8 cellular contexts compared by ENCODE assay signal in the genomic region with DNA sequence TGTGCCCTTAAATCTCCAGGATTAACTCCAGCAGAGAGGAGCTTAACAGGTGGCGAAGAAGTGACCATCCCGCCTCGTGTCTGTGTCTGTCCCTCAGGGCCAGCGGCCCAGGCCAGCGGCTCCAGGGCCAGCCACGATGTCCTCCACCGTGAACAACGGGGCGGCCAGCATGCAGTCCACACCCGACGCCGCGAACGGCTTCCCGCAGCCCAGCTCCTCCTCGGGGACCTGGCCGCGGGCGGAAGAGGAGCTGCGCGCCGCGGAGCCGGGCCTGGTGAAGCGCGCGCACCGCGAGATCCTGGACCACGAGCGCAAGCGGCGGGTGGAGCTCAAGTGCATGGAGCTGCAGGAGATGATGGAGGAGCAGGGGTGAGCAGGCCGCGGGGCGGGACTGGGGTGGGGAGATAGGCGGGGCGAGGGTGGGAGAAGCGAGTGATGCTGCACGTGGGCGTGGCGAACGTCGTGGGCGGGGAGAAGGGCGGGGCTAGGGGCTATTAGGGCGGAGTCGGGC. TPM values are rescaled to one million over a fixed set of nuclear protein-coding genes. Genes with fewer than 3 reads are reported as not detected.
DNase-seq lines count a peak whose midpoint lies in the region; ATAC-seq and TF ChIP-seq lines count a peak whose summit lies in the region.

No MANE protein-coding gene starts in this region.

- CTCF ChIA-PET in CD4-positive, alpha-beta memory T cell (lab: Charles Lee; ENCODE audit: partially characterized antibody): interaction anchor here (0.6 kb wide), 1 partner anchor 38 kb away, joined by 3 read pairs; no protein-coding TSS in a partner anchor

- ATAC-seq in foreskin keratinocyte: peak; percentile 89

- H3K4me1 Mint-ChIP-seq in CD4-positive, alpha-beta memory T cell: peaks cover 2 to 10% (median 6%) of the 10 kb centered on the region in 4 donors
- no peaks in the 10 kb centered on the region for H3K4me1 Mint-ChIP-seq in HFFc6 (ENCODE audit: low read depth)
- no peaks in the 10 kb centered on the region for H3K4me1 Mint-ChIP-seq in osteocyte (ENCODE audit: unreplicated experiment)

- H3K4me1 ChIP-seq in CD4-positive, alpha-beta memory T cell (ENCODE audit: insufficient read depth, low read length): peaks cover 5% of the 10 kb centered on the region
- H3K4me1 ChIP-seq in foreskin keratinocyte (no peaks in the 10 kb centered on the region), suprapubic skin (peaks cover 8% of the 10 kb centered on the region)

- H3K4me3 Mint-ChIP-seq in CD4-positive, alpha-beta memory T cell: peak overlapping the region; percentile 40 to 76 (median 70)
- no peak overlapping the region for H3K4me3 Mint-ChIP-seq in HFFc6
- peak overlapping the region; percentile 42 for H3K4me3 Mint-ChIP-seq in osteocyte (ENCODE audit: unreplicated experiment)

- POLR2A ChIA-PET in CD4-positive, alpha-beta memory T cell (lab: Charles Lee; ENCODE audit: partially characterized antibody): no interaction called here

- H3K36me3 Mint-ChIP-seq in CD4-positive, alpha-beta memory T cell: no peaks in the 10 kb centered on the region
- H3K36me3 Mint-ChIP-seq in HFFc6 (ENCODE audit: low read depth) (no peaks in the 10 kb centered on the region), osteocyte (ENCODE audit: unreplicated experiment) (no peaks in the 10 kb centered on the region)

- TF ChIP-seq EP300 in suprapubic skin (IDR thresholded peaks at IDR 0.05): no peak

- H3K9me3 Mint-ChIP-seq in CD4-positive, alpha-beta memory T cell: no peaks in the 10 kb centered on the region
- H3K9me3 Mint-ChIP-seq in HFFc6 (no peaks in the 10 kb centered on the region), osteocyte (ENCODE audit: unreplicated experiment) (no peaks in the 10 kb centered on the region)

- intact Hi-C loops in CD4-positive, alpha-beta memory T cell (cut with micrococcal nuclease): no loop called here

- no peaks in the 10 kb centered on the region for H3K27me3 ChIP-seq in CD4-positive, alpha-beta memory T cell (ENCODE audit: insufficient read depth, low read length)
- H3K27me3 ChIP-seq in foreskin keratinocyte (peaks cover 19% of the 10 kb centered on the region), suprapubic skin (peaks cover 65% of the 10 kb centered on the region)

- no peak for TF ChIP-seq POLR2A in suprapubic skin (IDR thresholded peaks at IDR 0.05)

- peaks cover 33 to 54% of the 10 kb centered on the region in 2 donors for H3K27me3 Mint-ChIP-seq in CD4-positive, alpha-beta memory T cell
- H3K27me3 Mint-ChIP-seq in HFFc6 (ENCODE audit: insufficient read depth): peaks cover 36% of the 10 kb centered on the region
- H3K27me3 Mint-ChIP-seq in osteocyte (ENCODE audit: unreplicated experiment): peaks cover 55% of the 10 kb centered on the region

- H3K36me3 ChIP-seq in CD4-positive, alpha-beta memory T cell (ENCODE audit: insufficient read depth, low read length): no peaks in the 10 kb centered on the region
- no peaks in the 10 kb centered on the region for H3K36me3 ChIP-seq in suprapubic skin

- peak; percentile 38 to 64 (median 47) for DNase-seq in CD4-positive, alpha-beta memory T cell
- DNase-seq in HFFc6 (peak; percentile 11), RPMI7951 (ENCODE audit: low read depth) (peak; percentile 81), activated gamma-delta T cell treated with Interleukin-2 at 50 U/mL for 16 hours (peak; percentile 53), foreskin keratinocyte (peak; percentile 61 to 77), osteocyte (ENCODE audit: extremely low spot score, unreplicated experiment) (peak; percentile 90), suprapubic skin (ENCODE audit: low spot score in 2 of 2) (peak in 1 of 2 donors; percentile 71), NCI-H446 treated with DMSO at 0.1 percent for 48 hours (lab: John Stamatoyannopoulos, UW) (no peak)

- WGBS in suprapubic skin: under 1% methylated on average over 16 of the region's 48 CpGs

- no peak overlapping the region for H3K27ac ChIP-seq in CD4-positive, alpha-beta memory T cell (ENCODE audit: low read depth, low read length)
- no peak overlapping the region for H3K27ac ChIP-seq in foreskin keratinocyte
- H3K27ac ChIP-seq in suprapubic skin: no peak overlapping the region

- TF ChIP-seq CTCF in HFFc6 (IDR thresholded peaks at IDR 0.05) (no peak), foreskin keratinocyte (conservative IDR thresholded peaks at IDR 0.05) (no peak), osteocyte (IDR thresholded peaks at IDR 0.05) (no peak), suprapubic skin (IDR thresholded peaks at IDR 0.05) (no peak)

- no peak overlapping the region for H3K4me3 ChIP-seq in CD4-positive, alpha-beta memory T cell (ENCODE audit: low read length in 2 of 2)
- H3K4me3 ChIP-seq in suprapubic skin: peak overlapping the region; percentile 33

- H3K27ac Mint-ChIP-seq in CD4-positive, alpha-beta memory T cell: peak overlapping the region in 1 of 7 donors; percentile 35
- no peak overlapping the region for H3K27ac Mint-ChIP-seq in HFFc6
- H3K27ac Mint-ChIP-seq in osteocyte (ENCODE audit: unreplicated experiment): no peak overlapping the region

- no peaks in the 10 kb centered on the region for H3K9me3 ChIP-seq in CD4-positive, alpha-beta memory T cell (ENCODE audit: control insufficient read depth in 1 of 2, low read length in 2 of 2)
- no peaks in the 10 kb centered on the region for H3K9me3 ChIP-seq in suprapubic skin

RNA-seq across cellular contexts. Expression of a gene that starts 33.3 kb away (rescaled TPM):
- total RNA-seq in CD4-positive, alpha-beta memory T cell: not detected
- polyA plus RNA-seq in CD4-positive, alpha-beta memory T cell: not detected
- under 1 TPM in 5 of 6 experiments, not detected in 1; 0.09 to 0.23 (median 0.18) TPM for total RNA-seq in HFFc6 (2021; fragmentation: NEBNext Ultra II Directional; extraction: Animal tissue kit (Norgen Biotek cat#: 25700))
- not detected in 2 replicates for total RNA-seq in RPMI7951 (2014; rRNA removed; shearing (Covaris generic))
- total RNA-seq in foreskin keratinocyte (0.92 and 1.2 TPM in 2 replicates), osteocyte (0.46 and 0.71 TPM in 2 replicates), suprapubic skin (1 to 10 TPM; 5.6 to 8.5 (median 7.7) TPM)
- polyA plus RNA-seq in foreskin keratinocyte: 0.92 and 1.3 TPM in 2 replicates
